ENCODE assay signal across 8 cellular contexts in genomic region chr14:23555882-23556699, GRCh38. TPM values are rescaled to one million over a fixed set of nuclear protein-coding genes. Genes with fewer than 3 reads are reported as not detected.
DNase-seq lines count a peak whose midpoint lies in the region; ATAC-seq and TF ChIP-seq lines count a peak whose summit lies in the region.

A gene with protein sequence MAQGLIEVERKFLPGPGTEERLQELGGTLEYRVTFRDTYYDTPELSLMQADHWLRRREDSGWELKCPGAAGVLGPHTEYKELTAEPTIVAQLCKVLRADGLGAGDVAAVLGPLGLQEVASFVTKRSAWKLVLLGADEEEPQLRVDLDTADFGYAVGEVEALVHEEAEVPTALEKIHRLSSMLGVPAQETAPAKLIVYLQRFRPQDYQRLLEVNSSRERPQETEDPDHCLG (plus strand): TSS chr14:23556271. CDS start chr14:23556758, 487 bp downstream.

- H3K36me3 ChIP-seq in PC-9 (ENCODE audit: low read depth) (no peaks in the 10 kb centered on the region), esophagus (ENCODE audit: control insufficient read depth in 2 of 2, insufficient read depth in 2 of 2, low read length in 1 of 2) (peaks cover 5 to 11% of the 10 kb centered on the region in 2 donors)

- no peaks in the 10 kb centered on the region for H3K79me2 ChIP-seq in PC-9 (ENCODE audit: low read depth)

- peak within 1 kb of the TSS; percentile 81 for H3K4me3 ChIP-seq in PC-9
- peak within 1 kb of the TSS; percentile 97 to 98 for H3K4me3 ChIP-seq in esophagus (ENCODE audit: low read depth in 1 of 2, low read length in 2 of 2)

- peak within 1 kb of the TSS; percentile 91 for H3K4me2 ChIP-seq in PC-9

- intact Hi-C loops in PC-9 (cut with micrococcal nuclease; ENCODE audit: unreplicated experiment), result loop anchor here (5.0 kb wide), 1 partner anchor 229 kb away; no protein-coding TSS in a partner anchor

- H2AFZ ChIP-seq in PC-9, result peak within 1 kb of the TSS; percentile 84

- POLR2A ChIA-PET in PC-9 (lab: Charles Lee; ENCODE audit: unreplicated experiment), result interaction anchor here (0.6 to 0.7 kb wide), 2 partner anchors 77 to 1261 kb away, joined by 3 to 4 read pairs; no protein-coding TSS in a partner anchor

- DNase-seq in DMS153 treated with DMSO at 0.1 percent for 48 hours (lab: John Stamatoyannopoulos, UW; ENCODE audit: unreplicated experiment) (peak; percentile 85), PC-9 (peak; percentile 81 to 85), myocyte (ENCODE audit: low read depth) (peak; percentile 96)
- DNase-seq in activated T-cell treated with anti-CD3 and anti-CD28 coated beads, Interleukin-2, amount 50 U/mL, for 1 hour, result peak; percentile 93
- DNase-seq in stimulated activated CD8-positive, alpha-beta memory T cell treated with anti-CD3 and anti-CD28 coated beads, Interleukin-7, amount 100 ng/mL, for 4 hours (ENCODE audit: low read depth in 2 of 2), result peak; percentile 89

- peaks cover 9% of the 10 kb centered on the region for H3F3A ChIP-seq in PC-9 (ENCODE audit: insufficient read depth, low read depth)

- H3K27me3 ChIP-seq in PC-9 (ENCODE audit: insufficient read depth, low read depth) (no peaks in the 10 kb centered on the region), esophagus (ENCODE audit: control insufficient read depth in 1 of 2, insufficient read depth in 2 of 2, low read length in 2 of 2) (no peaks in the 10 kb centered on the region)

- TF ChIP-seq CTCF in PC-9 (conservative IDR thresholded peaks at IDR 0.05), result no peak

- H4K20me1 ChIP-seq in PC-9 (ENCODE audit: insufficient read depth), result no peaks in the 10 kb centered on the region

- peak; percentile 81 for ATAC-seq in GM21619 (IDR thresholded peaks at IDR 0.05; ENCODE audit: unreplicated experiment)

- CTCF ChIA-PET in PC-9 (lab: Charles Lee), result interaction anchor here (0.6 kb wide), 1 partner anchor 11 kb away, joined by 16 read pairs; no protein-coding TSS in a partner anchor

- H3K9me3 ChIP-seq in PC-9 (ENCODE audit: insufficient read depth, low read depth) (no peaks in the 10 kb centered on the region), esophagus (ENCODE audit: control insufficient read depth in 2 of 2, insufficient read depth in 1 of 2, low read depth in 1 of 2, low read length in 1 of 2) (no peaks in the 10 kb centered on the region)

- peak within 1 kb of the TSS; percentile 37; the same call in 1 of the 2 replicates for H3K27ac ChIP-seq in PC-9
- peak within 1 kb of the TSS; percentile 97 to 98 for H3K27ac ChIP-seq in esophagus (ENCODE audit: low read depth in 2 of 2, low read length in 1 of 2)

- no peak for TF ChIP-seq EP300 in Ishikawa (IDR thresholded peaks at IDR 0.05; ENCODE audit: borderline replicate concordance)

- no peak for TF ChIP-seq RAD21 in Ishikawa (IDR thresholded peaks at IDR 0.05; ENCODE audit: low read depth)

- WGBS in esophagus, 2 donors, result 1% methylated on average over 54 of the region's 54 CpGs

- H3K9me2 ChIP-seq in PC-9 (ENCODE audit: insufficient read depth), result no peaks in the 10 kb centered on the region

- no peaks in the 10 kb centered on the region; the same call in 1 of the 2 replicates for H3K4me1 ChIP-seq in PC-9 (replicated peaks; ENCODE audit: insufficient read depth)
- H3K4me1 ChIP-seq in esophagus (ENCODE audit: control insufficient read depth in 2 of 2, insufficient read depth in 2 of 2, low read length in 1 of 2), result peaks cover 2 to 4% of the 10 kb centered on the region in 2 donors

- no TSS peak for BruUV-seq in PC-9 (replicated peaks; lab: Mats Ljungman, UMichigan)

TF ChIP-seq in Ishikawa, 13 proteins besides CTCF, POLR2A, EP300 and RAD21:
- TF ChIP-seq YY1 (IDR thresholded peaks at IDR 0.05; ENCODE audit: low read depth) (peak; percentile 89), FOXM1 (IDR thresholded peaks at IDR 0.05; ENCODE audit: borderline replicate concordance, low read depth) (no peak), TEAD4 (IDR thresholded peaks at IDR 0.05) (no peak), CEBPB (IDR thresholded peaks at IDR 0.05) (0 out of 2 replicates have a peak, but pooled peaks have one; percentile 25), EGR1 (IDR thresholded peaks at IDR 0.05) (no peak), TCF12 (IDR thresholded peaks at IDR 0.05; ENCODE audit: low read depth) (peak; percentile 67; the same call in 1 of the 2 replicates), CREB1 (IDR thresholded peaks at IDR 0.05; ENCODE audit: low read depth) (peak; percentile 36; the same call in 1 of the 2 replicates), USF1 (IDR thresholded peaks at IDR 0.05) (no peak), REST (IDR thresholded peaks at IDR 0.05; ENCODE audit: low read depth) (no peak), MAX (IDR thresholded peaks at IDR 0.05) (peak; percentile 78), ZBTB7A (IDR thresholded peaks at IDR 0.05; ENCODE audit: low read depth) (peak; percentile 45; the same call in 1 of the 2 replicates), TAF1 (IDR thresholded peaks at IDR 0.05; ENCODE audit: low read depth) (peak; percentile 88), NFIC (IDR thresholded peaks at IDR 0.05) (peak; percentile 5; the same call in 1 of the 2 replicates)

RNA-seq across cellular contexts. Expression of the gene that starts here (rescaled TPM):
- total RNA-seq in PC-9 (2021) (3.4 and 4.1 TPM in 2 replicates), myocyte (31.6 and 42.1 TPM in 2 replicates)
- polyA plus RNA-seq in esophagus, result 1 to 10 TPM; 7.8 to 8.3 TPM
- polyA plus RNA-seq in myocyte (2012), result 30.8 TPM

Comparison
In these comparisons a context has a peak if more than half of its experiments do, and no peak if none do; other contexts are left out.
1. Peak in every context shown above with its lines: DNase-seq, ATAC-seq, H3K4me3 ChIP-seq and H3K27ac ChIP-seq.